In the genomic region with DNA sequence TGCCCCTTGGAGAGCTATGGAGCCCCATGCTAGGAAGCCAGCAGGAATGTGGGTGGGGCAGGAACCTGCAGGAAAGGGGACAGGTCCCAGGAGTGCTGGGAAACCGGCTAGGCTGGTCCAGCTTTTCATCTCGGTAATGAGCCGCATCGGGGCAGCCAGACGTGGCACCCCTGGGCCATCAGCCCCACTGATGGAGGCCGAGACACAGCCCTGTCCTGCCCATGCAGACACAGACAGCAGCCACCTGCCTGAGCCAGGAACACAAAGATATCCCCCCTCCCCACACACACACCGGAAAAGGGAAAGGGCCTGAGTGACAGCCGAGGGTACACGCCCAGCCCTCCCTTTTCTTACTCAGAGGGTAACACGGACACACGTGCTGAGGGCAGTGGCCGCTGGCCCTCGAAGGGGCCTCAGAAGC, we compare ENCODE assay signal across 16 cellular contexts. TPM values are rescaled to one million over a fixed set of nuclear protein-coding genes. Genes with fewer than 3 reads are reported as not detected.
DNase-seq lines count a peak whose midpoint lies in the region; ATAC-seq and TF ChIP-seq lines count a peak whose summit lies in the region.
"Had no signal": no experiment of that assay in that cellular context is flagged by ENCODE, and none has a peak within 500 bp of the region (broad histone marks: within the 10 kb centered on the region; RNA-seq: fewer than 3 reads in every experiment).

No MANE protein-coding gene starts in this region.

- H3K4me3 ChIP-seq in esophagus (ENCODE audit: low read depth in 1 of 2, low read length in 2 of 2): peak overlapping the region in 1 of 2 donors; percentile 19
- no peak overlapping the region for H3K4me3 ChIP-seq in urinary bladder (ENCODE audit: low read depth, low read length)
- no peak overlapping the region for H3K4me3 ChIP-seq in WERI-Rb-1 (ENCODE audit: low read depth, low read length)

- H3K9me3 ChIP-seq in esophagus (ENCODE audit: control insufficient read depth in 2 of 2, insufficient read depth in 1 of 2, low read depth in 1 of 2, low read length in 1 of 2) (no peaks in the 10 kb centered on the region), WERI-Rb-1 (ENCODE audit: severe bottlenecking) (no peaks in the 10 kb centered on the region)

- H3K36me3 ChIP-seq in esophagus (ENCODE audit: control insufficient read depth in 2 of 2, insufficient read depth in 2 of 2, low read length in 1 of 2) (peaks cover 0 to 27% of the 10 kb centered on the region in 2 donors), urinary bladder (ENCODE audit: insufficient read depth) (no peaks in the 10 kb centered on the region), WERI-Rb-1 (no peaks in the 10 kb centered on the region)

- intact Hi-C loops in activated T-helper 2 cell treated with anti-CD3 and anti-CD28 coated beads, Interferon-gamma antibody, Interleukin-2, Interleukin-4, amounts not matched to agents 10 μg/mL and 5 μg/mL and 100 μg/mL, durations not matched to agents 14 hours and 24 hours and 36 hours (cut with micrococcal nuclease): no loop called here

- H3K27me3 Mint-ChIP-seq in nephron progenitor cell (ENCODE audit: low read depth, poor library complexity): peaks cover 3% of the 10 kb centered on the region
- peaks cover 0 to 10% of the 10 kb centered on the region in 2 donors for H3K27me3 Mint-ChIP-seq in T-cell
- no peaks in the 10 kb centered on the region for H3K27me3 Mint-ChIP-seq in activated T-helper 2 cell treated with anti-CD3 and anti-CD28 coated beads, Interferon-gamma antibody, Interleukin-2, Interleukin-4, amounts not matched to agents 10 μg/mL and 5 μg/mL and 100 μg/mL, durations not matched to agents 14 hours and 24 hours and 36 hours (ENCODE audit: low read depth)
- H3K27me3 Mint-ChIP-seq: activated CD4-positive, alpha-beta memory T cell treated with anti-CD3 and anti-CD28 coated beads, Interleukin-2, amount 10 ng/mL, durations not matched to agents 7 days and 5 days had no signal

- TF ChIP-seq CTCF in nephron progenitor cell (IDR thresholded peaks at IDR 0.05): no peak
- no peak for TF ChIP-seq CTCF in WERI-Rb-1 (IDR thresholded peaks at IDR 0.05; ENCODE audit: low read depth, low read length)

- DNase-seq in SIG-M5 treated with dmso at 0.1 percent for 504 hours (lab: John Stamatoyannopoulos, UW; ENCODE audit: unreplicated experiment) (peak; percentile 36), SIG-M5 (lab: John Stamatoyannopoulos, UW) (no peak), nephron progenitor cell (peak; percentile 16), WERI-Rb-1 (no peak), T-cell (no peak)
- no peak for DNase-seq in activated T-helper 2 cell treated with anti-CD3 and anti-CD28 coated beads, Interferon-gamma antibody, Interleukin-2, Interleukin-4, amounts not matched to agents 10 μg/mL and 5 μg/mL and 100 μg/mL, durations not matched to agents 14 hours and 24 hours and 36 hours (ENCODE audit: low spot score)
- DNase-seq: 8988T; activated CD4-positive, alpha-beta memory T cell treated with anti-CD3 and anti-CD28 coated beads, Interleukin-2, amount 10 ng/mL, durations not matched to agents 7 days and 5 days; foreskin fibroblast; KG1; stimulated activated CD4-positive, alpha-beta T cell treated with anti-CD3 and anti-CD28 coated beads, Interleukin-4, amount 100 ng/mL, for 4 hours had no signal

- H3K27ac Mint-ChIP-seq in nephron progenitor cell (no peak overlapping the region), T-cell (no peak overlapping the region)
- H3K27ac Mint-ChIP-seq in activated T-helper 2 cell treated with anti-CD3 and anti-CD28 coated beads, Interferon-gamma antibody, Interleukin-2, Interleukin-4, amounts not matched to agents 10 μg/mL and 5 μg/mL and 100 μg/mL, durations not matched to agents 14 hours and 24 hours and 36 hours: no peak overlapping the region
- H3K27ac Mint-ChIP-seq: activated CD4-positive, alpha-beta memory T cell treated with anti-CD3 and anti-CD28 coated beads, Interleukin-2, amount 10 ng/mL, durations not matched to agents 7 days and 5 days; activated T-helper 17 cell treated with anti-CD3 and anti-CD28 coated beads, Interleukin-2, amount 50 U/mL, for 72 hours; stimulated activated effector memory CD8-positive, alpha-beta T cell treated with anti-CD3 and anti-CD28 coated beads, Interleukin-12 subunit alpha, Interleukin-12 subunit beta, amount 100 ng/mL, for 72 hours had no signal

- ATAC-seq in T-cell (replicated peaks in 1 of 4): no peak
- ATAC-seq: activated T-helper 17 cell treated with anti-CD3 and anti-CD28 coated beads, Interleukin-2, amount 50 U/mL, for 72 hours; stimulated activated effector memory CD8-positive, alpha-beta T cell treated with anti-CD3 and anti-CD28 coated beads, Interleukin-12 subunit alpha, Interleukin-12 subunit beta, amount 100 ng/mL, for 72 hours had no signal

- H3K36me3 Mint-ChIP-seq in nephron progenitor cell (ENCODE audit: low read depth) (no peaks in the 10 kb centered on the region), T-cell (no peaks in the 10 kb centered on the region)
- H3K36me3 Mint-ChIP-seq in activated T-helper 2 cell treated with anti-CD3 and anti-CD28 coated beads, Interferon-gamma antibody, Interleukin-2, Interleukin-4, amounts not matched to agents 10 μg/mL and 5 μg/mL and 100 μg/mL, durations not matched to agents 14 hours and 24 hours and 36 hours (ENCODE audit: low read depth): no peaks in the 10 kb centered on the region
- H3K36me3 Mint-ChIP-seq: stimulated activated effector memory CD8-positive, alpha-beta T cell treated with anti-CD3 and anti-CD28 coated beads, Interleukin-12 subunit alpha, Interleukin-12 subunit beta, amount 100 ng/mL, for 72 hours had no signal

- 36 to 38% methylated on average over 13 of the region's 13 CpGs for WGBS in esophagus, 2 donors
- WGBS in urinary bladder: 54% methylated on average over 13 of the region's 13 CpGs

- H3K4me1 Mint-ChIP-seq in nephron progenitor cell (no peaks in the 10 kb centered on the region), T-cell (no peaks in the 10 kb centered on the region)
- H3K4me1 Mint-ChIP-seq in activated T-helper 2 cell treated with anti-CD3 and anti-CD28 coated beads, Interferon-gamma antibody, Interleukin-2, Interleukin-4, amounts not matched to agents 10 μg/mL and 5 μg/mL and 100 μg/mL, durations not matched to agents 14 hours and 24 hours and 36 hours (ENCODE audit: low read depth): no peaks in the 10 kb centered on the region
- H3K4me1 Mint-ChIP-seq: activated CD4-positive, alpha-beta memory T cell treated with anti-CD3 and anti-CD28 coated beads, Interleukin-2, amount 10 ng/mL, durations not matched to agents 7 days and 5 days; activated T-helper 17 cell treated with anti-CD3 and anti-CD28 coated beads, Interleukin-2, amount 50 U/mL, for 72 hours; stimulated activated effector memory CD8-positive, alpha-beta T cell treated with anti-CD3 and anti-CD28 coated beads, Interleukin-12 subunit alpha, Interleukin-12 subunit beta, amount 100 ng/mL, for 72 hours had no signal

- H3K27me3 ChIP-seq in esophagus (ENCODE audit: control insufficient read depth in 1 of 2, insufficient read depth in 2 of 2, low read length in 2 of 2): no peaks in the 10 kb centered on the region
- no peaks in the 10 kb centered on the region for H3K27me3 ChIP-seq in WERI-Rb-1 (ENCODE audit: insufficient read depth, low read depth, severe bottlenecking)

- CTCF ChIA-PET in T-cell (lab: Charles Lee): interaction anchor here in 1 of 2 donors (0.6 kb wide), 1 partner anchor 215 kb away, joined by 4 read pairs; no protein-coding TSS in a partner anchor

- H3K4me1 ChIP-seq in esophagus (ENCODE audit: control insufficient read depth in 2 of 2, insufficient read depth in 2 of 2, low read length in 1 of 2): peaks cover 9 to 21% of the 10 kb centered on the region in 2 donors
- H3K4me1 ChIP-seq in urinary bladder (ENCODE audit: insufficient read depth): no peaks in the 10 kb centered on the region

- H3K4me3 Mint-ChIP-seq in nephron progenitor cell (no peak overlapping the region), T-cell (no peak overlapping the region)
- H3K4me3 Mint-ChIP-seq in activated T-helper 2 cell treated with anti-CD3 and anti-CD28 coated beads, Interferon-gamma antibody, Interleukin-2, Interleukin-4, amounts not matched to agents 10 μg/mL and 5 μg/mL and 100 μg/mL, durations not matched to agents 14 hours and 24 hours and 36 hours (ENCODE audit: low read depth): no peak overlapping the region
- H3K4me3 Mint-ChIP-seq: activated CD4-positive, alpha-beta memory T cell treated with anti-CD3 and anti-CD28 coated beads, Interleukin-2, amount 10 ng/mL, durations not matched to agents 7 days and 5 days; activated T-helper 17 cell treated with anti-CD3 and anti-CD28 coated beads, Interleukin-2, amount 50 U/mL, for 72 hours; stimulated activated effector memory CD8-positive, alpha-beta T cell treated with anti-CD3 and anti-CD28 coated beads, Interleukin-12 subunit alpha, Interleukin-12 subunit beta, amount 100 ng/mL, for 72 hours had no signal

- H3K9me3 Mint-ChIP-seq in nephron progenitor cell (no peaks in the 10 kb centered on the region), T-cell (no peaks in the 10 kb centered on the region)
- no peaks in the 10 kb centered on the region for H3K9me3 Mint-ChIP-seq in activated T-helper 2 cell treated with anti-CD3 and anti-CD28 coated beads, Interferon-gamma antibody, Interleukin-2, Interleukin-4, amounts not matched to agents 10 μg/mL and 5 μg/mL and 100 μg/mL, durations not matched to agents 14 hours and 24 hours and 36 hours
- H3K9me3 Mint-ChIP-seq: activated CD4-positive, alpha-beta memory T cell treated with anti-CD3 and anti-CD28 coated beads, Interleukin-2, amount 10 ng/mL, durations not matched to agents 7 days and 5 days; activated T-helper 17 cell treated with anti-CD3 and anti-CD28 coated beads, Interleukin-2, amount 50 U/mL, for 72 hours; stimulated activated effector memory CD8-positive, alpha-beta T cell treated with anti-CD3 and anti-CD28 coated beads, Interleukin-12 subunit alpha, Interleukin-12 subunit beta, amount 100 ng/mL, for 72 hours had no signal

- H3K27ac ChIP-seq in esophagus (ENCODE audit: low read depth in 2 of 2, low read length in 1 of 2): peak overlapping the region; percentile 89 to 93
- H3K27ac ChIP-seq in urinary bladder (ENCODE audit: low read depth): peak overlapping the region; percentile 11
- no peak overlapping the region for H3K27ac ChIP-seq in WERI-Rb-1
- H3K27ac ChIP-seq: C4-2B had no signal

- POLR2A ChIA-PET in T-cell (lab: Charles Lee): no interaction called here

RNA-seq across cellular contexts. Expression of a gene that starts 18.1 kb away (rescaled TPM):
- polyA plus RNA-seq in esophagus (100 to 1,000 TPM; 561 to 739 TPM), urinary bladder (55.0 TPM)
- total RNA-seq in urinary bladder (10.1 TPM), T-cell (under 1 TPM in 3 of 5 donors, not detected in 2; 0.10 to 0.32 (median 0.12) TPM)
- total RNA-seq in activated T-helper 2 cell treated with anti-CD3 and anti-CD28 coated beads, Interferon-gamma antibody, Interleukin-2, Interleukin-4, amounts not matched to agents 10 μg/mL and 5 μg/mL and 100 μg/mL, durations not matched to agents 14 hours and 24 hours and 36 hours: not detected in 2 replicates
- total RNA-seq: activated T-helper 17 cell treated with anti-CD3 and anti-CD28 coated beads, Interleukin-2, amount 50 U/mL, for 72 hours had no signal

RNA-seq across cellular contexts. Expression of a gene that starts 39.3 kb away (rescaled TPM):
- polyA plus RNA-seq in esophagus (under 1 TPM; 0.19 to 0.49 TPM), urinary bladder (0.48 TPM)
- total RNA-seq in urinary bladder (0.42 TPM), T-cell (under 1 TPM in 1 of 5 donors, not detected in 4; 0.05 TPM)
- total RNA-seq in activated T-helper 2 cell treated with anti-CD3 and anti-CD28 coated beads, Interferon-gamma antibody, Interleukin-2, Interleukin-4, amounts not matched to agents 10 μg/mL and 5 μg/mL and 100 μg/mL, durations not matched to agents 14 hours and 24 hours and 36 hours: not detected in 2 replicates

Comparison
In these comparisons a context has a peak if more than half of its experiments do, and no peak if none do; other contexts are left out.
1. DNase-seq: peak in SIG-M5 treated with dmso at 0.1 percent for 504 hours (single experiment) and nephron progenitor cell (single experiment); none in SIG-M5 (single experiment), WERI-Rb-1 (single experiment), T-cell (0 of 34) and activated T-helper 2 cell treated with anti-CD3 and anti-CD28 coated beads, Interferon-gamma antibody, Interleukin-2, Interleukin-4, amounts not matched to agents 10 μg/mL and 5 μg/mL and 100 μg/mL, durations not matched to agents 14 hours and 24 hours and 36 hours (single experiment).